ENCODE assay signal across 10 cellular contexts in genomic region chr1:186420923-186421322, GRCh38. TPM values are rescaled to one million over a fixed set of nuclear protein-coding genes. Genes with fewer than 3 reads are reported as not detected.
DNase-seq lines count a peak whose midpoint lies in the region; ATAC-seq and TF ChIP-seq lines count a peak whose summit lies in the region.
"Had no signal": no experiment of that assay in that cellular context is flagged by ENCODE, and none has a peak within 500 bp of the region (broad histone marks: within the 10 kb centered on the region; RNA-seq: fewer than 3 reads in every experiment).

No MANE protein-coding gene starts in this region.

- no TSS peak for BruUV-seq in A673 (replicated peaks; lab: Mats Ljungman, UMichigan)

- DNase-seq in A673 (ENCODE audit: low spot score) (peak; percentile 35), RPMI8226 (peak; percentile 11), nucleus accumbens (lab: John Stamatoyannopoulos, UW) (no peak), kidney tubule cell (ENCODE audit: low spot score) (no peak), NCI-H526 treated with DMSO at 0.1 percent for 48 hours (lab: John Stamatoyannopoulos, UW) (no peak)
- no peak for DNase-seq in stimulated activated CD4-positive, alpha-beta T cell treated with anti-CD3 and anti-CD28 coated beads, Interleukin-2, amount 100 ng/mL, for 24 hours
- DNase-seq: brain microvascular endothelial cell had no signal

- CTCF ChIA-PET in A673 (lab: Charles Lee) = interaction anchor here (0.6 kb wide), 1 partner anchor 302 kb away, joined by 3 read pairs; no protein-coding TSS in a partner anchor

- intact Hi-C loops in A673 (cut with micrococcal nuclease; ENCODE audit: unreplicated experiment) = no loop called here

- POLR2A ChIA-PET in A673 (lab: Charles Lee; ENCODE audit: low non-redundant PET) = no interaction called here

- no peak for TF ChIP-seq CTCF in A673 (conservative IDR thresholded peaks at IDR 0.05; ENCODE audit: low read depth, low read length)

- H3K4me3 ChIP-seq in A673 (ENCODE audit: low read depth, low read length, poor library complexity, severe bottlenecking) = no peak overlapping the region
- H3K4me3 ChIP-seq: lung had no signal

- no peaks in the 10 kb centered on the region for H3K9me3 ChIP-seq in A673 (ENCODE audit: low read depth, low read length, poor library complexity, severe bottlenecking)

- peaks cover 16% of the 10 kb centered on the region for H3K4me1 ChIP-seq in A673 (ENCODE audit: insufficient read depth, low read length, poor library complexity, severe bottlenecking)

- H3K36me3 ChIP-seq in A673 (ENCODE audit: insufficient read depth, low read length, poor library complexity, severe bottlenecking) = peaks cover 11% of the 10 kb centered on the region

- ATAC-seq in GM18909 (IDR thresholded peaks at IDR 0.05; ENCODE audit: poor library complexity, unreplicated experiment) (peak; percentile 87), HG02885 (IDR thresholded peaks at IDR 0.05; ENCODE audit: poor library complexity, unreplicated experiment) (peak; percentile 95)

- no peak overlapping the region for H3K27ac ChIP-seq in A673 (ENCODE audit: low read depth, low read length, poor library complexity, severe bottlenecking)
- H3K27ac ChIP-seq: brain microvascular endothelial cell had no signal

- no peaks in the 10 kb centered on the region for H3K27me3 ChIP-seq in A673 (replicated peaks; ENCODE audit: insufficient read depth, low read depth, low read length, poor library complexity)
- H3K27me3 ChIP-seq: brain microvascular endothelial cell had no signal

RNA-seq across cellular contexts. Expression of gene PDC, which starts 40.0 kb away (rescaled TPM):
- not detected in 2 replicates for total RNA-seq in A673 (2021)
- total RNA-seq: lung had no signal

RNA-seq across cellular contexts. Expression of gene ODR4, which starts 45.3 kb away (rescaled TPM):
- total RNA-seq in A673 (2021) = 21.5 and 23.1 TPM in 2 replicates

RNA-seq across cellular contexts. Expression of gene TPR, which starts 45.9 kb away (rescaled TPM):
- total RNA-seq in A673 (2021) = 136 and 137 TPM in 2 replicates

Comparison
In these comparisons a context has a peak if more than half of its experiments do, and no peak if none do; other contexts are left out.
1. DNase-seq: peak in A673 (single experiment) and RPMI8226 (single experiment); none in stimulated activated CD4-positive, alpha-beta T cell treated with anti-CD3 and anti-CD28 coated beads, Interleukin-2, amount 100 ng/mL, for 24 hours (0 of 2), nucleus accumbens (0 of 56), kidney tubule cell (single experiment) and NCI-H526 treated with DMSO at 0.1 percent for 48 hours (single experiment).